In genomic region chr11:87455180-87455579, GRCh38 we compare ENCODE assay signal across 19 cellular contexts.
DNase-seq lines count a peak whose midpoint lies in the region; ATAC-seq, FAIRE-seq and TF ChIP-seq lines count a peak whose summit lies in the region.
"Had no signal": no experiment of that assay in that cellular context is flagged by ENCODE, and none has a peak within 500 bp of the region (broad histone marks: within the 10 kb centered on the region; RNA-seq: fewer than 3 reads in every experiment).

No MANE protein-coding gene starts in this region.

- no peak overlapping the region for H3K9ac ChIP-seq in IMR-90 (ENCODE audit: low read depth, low read length)
- H3K9ac ChIP-seq in MM.1S (ENCODE audit: low read length): peak overlapping the region; percentile 41; the same call in 1 of the 2 replicates

- dilution Hi-C loops in IMR-90 (cut with HindIII; ENCODE audit: low sequenced_read_pairs, unreplicated experiment): no loop called here

- H3K27me3 ChIP-seq in IMR-90 (ENCODE audit: control insufficient read depth, insufficient read depth, low read length) (no peaks in the 10 kb centered on the region), MM.1S (replicated peaks; ENCODE audit: insufficient read depth, low read length) (no peaks in the 10 kb centered on the region)

- POLR2A ChIA-PET in IMR-90 (lab: Charles Lee; ENCODE audit: unreplicated experiment) (no interaction called here), OCI-LY7 (lab: Charles Lee) (interaction anchor here (0.6 to 2.7 kb wide), 11 partner anchors 11 to 917 kb away, joined by 3 to 15 read pairs (median 4); no protein-coding TSS in a partner anchor)

- H4K8ac ChIP-seq in IMR-90 (ENCODE audit: low read depth in 2 of 2, low read length in 2 of 2): no peak overlapping the region

- H3K4me3 ChIP-seq in IMR-90 (ENCODE audit: insufficient read depth, low read depth, low read length) (no peak overlapping the region), MM.1S (ENCODE audit: low read length) (no peak overlapping the region), OCI-LY7 (ENCODE audit: low read depth, low read length, poor library complexity, severe bottlenecking) (peak overlapping the region; percentile 55)
- H3K4me3 ChIP-seq: GM12878 had no signal

- CTCF ChIA-PET in IMR-90 (lab: Yijun Ruan, JAX): no interaction called here
- CTCF ChIA-PET in OCI-LY7 (lab: Charles Lee; ENCODE audit: unreplicated experiment): interaction anchor here (1.0 to 1.5 kb wide), 3 partner anchors 34 to 102 kb away, joined by 3 to 11 read pairs (median 4); no protein-coding TSS in a partner anchor

- H2BK20ac ChIP-seq in IMR-90 (ENCODE audit: low read depth, low read length): no peak overlapping the region; the same call in none of the 2 replicates

- no peak overlapping the region for H3K14ac ChIP-seq in IMR-90 (replicated peaks; ENCODE audit: low read depth, low read length)

- no CpG with 5 or more reads among the region's 3 CpGs for WGBS in IMR-90 (ENCODE audit: extremely low coverage in 2 of 2, insufficient read length in 1 of 2), 2 experiments

- no peak overlapping the region for H2BK15ac ChIP-seq in IMR-90 (ENCODE audit: low read depth, low read length)

- TF ChIP-seq CTCF in IMR-90 (conservative IDR thresholded peaks at IDR 0.05; ENCODE audit: low read depth, low read length) (no peak), MM.1S (IDR thresholded peaks at IDR 0.05; ENCODE audit: low read length) (no peak), OCI-LY7 (conservative IDR thresholded peaks at IDR 0.05; ENCODE audit: low read length) (no peak)

- no peak for DNase-seq in IMR-90
- no peak for DNase-seq in MM.1S
- peak; percentile 52 for DNase-seq in OCI-LY7 (ENCODE audit: low spot score)
- no peak for DNase-seq in CD1c-positive myeloid dendritic cell (ENCODE audit: extremely low spot score)
- DNase-seq in urothelium cell line (ENCODE audit: low spot score): no peak
- DNase-seq: C1 segment of cervical spinal cord; Caco-2; CD4-positive, CD25-positive, alpha-beta regulatory T cell; CD8-positive, alpha-beta T cell; DMS153; DND-41; EL; GDM1; H7; HCEC 1CT had no signal

- no peak overlapping the region for H3K23ac ChIP-seq in IMR-90 (ENCODE audit: low read depth, low read length)

- no peak overlapping the region; the same call in 1 of the 2 replicates for H3K4ac ChIP-seq in IMR-90 (ENCODE audit: low read depth, low read length)

- H3K27ac ChIP-seq in IMR-90 (ENCODE audit: insufficient read depth, low read length): no peak overlapping the region
- H3K27ac ChIP-seq in MM.1S (ENCODE audit: low read length): peak overlapping the region; percentile 93; the same call in 1 of the 2 replicates
- peak overlapping the region; percentile 96 for H3K27ac ChIP-seq in OCI-LY7 (ENCODE audit: low read depth, low read length, poor library complexity, severe bottlenecking)

- H3K56ac ChIP-seq in IMR-90 (ENCODE audit: extremely low read depth, insufficient read depth, low read length): no peak overlapping the region

- H4K20me1 ChIP-seq in IMR-90 (ENCODE audit: insufficient read depth, low read length) (no peaks in the 10 kb centered on the region), MM.1S (ENCODE audit: insufficient read depth, low read length) (no peaks in the 10 kb centered on the region), OCI-LY7 (ENCODE audit: insufficient read depth, low read length) (no peaks in the 10 kb centered on the region)

- H3K4me1 ChIP-seq in IMR-90 (ENCODE audit: control insufficient read depth, insufficient read depth, low read length) (peaks cover 3% of the 10 kb centered on the region), MM.1S (ENCODE audit: low read length) (peaks cover 31% of the 10 kb centered on the region), OCI-LY7 (ENCODE audit: insufficient read depth, low read length, poor library complexity, severe bottlenecking) (peaks cover 83% of the 10 kb centered on the region)
- H3K4me1 ChIP-seq: Caco-2 had no signal

- H3F3A ChIP-seq in MM.1S (ENCODE audit: insufficient read depth, low read length): peaks cover 17% of the 10 kb centered on the region

- BruUV-seq in IMR-90 (replicated peaks; lab: Mats Ljungman, UMichigan) (no TSS peak), OCI-LY7 (replicated peaks; lab: Mats Ljungman, UMichigan) (no TSS peak)

- H3K9me1 ChIP-seq in IMR-90 (ENCODE audit: insufficient read depth, low read length): peaks cover 11% of the 10 kb centered on the region; the same call in 1 of the 2 replicates

- H3K79me2 ChIP-seq in MM.1S (ENCODE audit: low read length): no peaks in the 10 kb centered on the region
- peaks cover 16% of the 10 kb centered on the region; the same call in 1 of the 2 replicates for H3K79me2 ChIP-seq in OCI-LY7 (ENCODE audit: insufficient read depth, low read depth, low read length)

- no peak overlapping the region for H4K5ac ChIP-seq in IMR-90 (ENCODE audit: low read depth, low read length)

- H3K9me3 ChIP-seq in IMR-90 (ENCODE audit: control insufficient read depth, insufficient read depth, low read length): no peaks in the 10 kb centered on the region
- no peaks in the 10 kb centered on the region for H3K9me3 ChIP-seq in MM.1S (replicated peaks; ENCODE audit: insufficient read depth, low read length)
- no peaks in the 10 kb centered on the region; the same call in 1 of the 2 replicates for H3K9me3 ChIP-seq in OCI-LY7 (ENCODE audit: low read length)
- H3K9me3 ChIP-seq: Caco-2 had no signal

- H2AK9ac ChIP-seq in IMR-90 (replicated peaks; ENCODE audit: low read depth, low read length, poor library complexity): no peak overlapping the region

- ATAC-seq in IMR-90 (ENCODE audit: low read depth) (no peak), HG03521 (IDR thresholded peaks at IDR 0.05; ENCODE audit: unreplicated experiment) (no peak)
- ATAC-seq: CD8-positive, alpha-beta T cell; GM12878 had no signal

- no peak overlapping the region for H2AK5ac ChIP-seq in IMR-90 (ENCODE audit: low read depth, low read length)

- intact Hi-C loops in IMR-90 (cut with micrococcal nuclease) (no loop called here), OCI-LY7 (cut with micrococcal nuclease; ENCODE audit: unreplicated experiment) (loop anchor here (2.0 kb wide), 2 partner anchors 34 to 158 kb away; no protein-coding TSS in a partner anchor)

- no peak overlapping the region for H2BK120ac ChIP-seq in IMR-90 (ENCODE audit: low read depth, low read length)

- H3K4me2 ChIP-seq in IMR-90 (ENCODE audit: low read depth, low read length): no peak overlapping the region
- H3K4me2 ChIP-seq in MM.1S (ENCODE audit: low read depth, low read length): peak overlapping the region; percentile 89
- peak overlapping the region; percentile 82 for H3K4me2 ChIP-seq in OCI-LY7 (ENCODE audit: low read length)

- TF ChIP-seq POLR2A in IMR-90 (IDR thresholded peaks at IDR 0.05; ENCODE audit: low read depth, low read length): no peak

- TF ChIP-seq RAD21 in IMR-90 (IDR thresholded peaks at IDR 0.05; ENCODE audit: low read length): no peak

- H4K91ac ChIP-seq in IMR-90 (ENCODE audit: insufficient read depth, low read depth, low read length): peak overlapping the region; percentile 35; the same call in 1 of the 2 replicates

- no peak for FAIRE-seq in urothelium cell line (lab: Jason Lieb, UNC)
- FAIRE-seq: GM12878, GM18507, H1 had no signal

- no peak overlapping the region for H2AFZ ChIP-seq in IMR-90 (replicated peaks; ENCODE audit: low read length, poor library complexity)
- H2AFZ ChIP-seq in MM.1S (ENCODE audit: low read length): peak overlapping the region; percentile 9; the same call in 1 of the 2 replicates
- H2AFZ ChIP-seq in OCI-LY7 (ENCODE audit: low read length): peak overlapping the region; percentile 28; the same call in 1 of the 2 replicates

- H3K36me3 ChIP-seq in IMR-90 (ENCODE audit: control insufficient read depth, insufficient read depth, low read length): no peaks in the 10 kb centered on the region
- H3K36me3 ChIP-seq in MM.1S (replicated peaks; ENCODE audit: insufficient read depth, low read length): no peaks in the 10 kb centered on the region
- peaks cover 13% of the 10 kb centered on the region for H3K36me3 ChIP-seq in OCI-LY7 (ENCODE audit: insufficient read depth, low read length)

- no peak overlapping the region for H3K18ac ChIP-seq in IMR-90 (ENCODE audit: low read depth, low read length)

- no peak overlapping the region for H2BK5ac ChIP-seq in IMR-90 (ENCODE audit: low read depth, low read length, poor library complexity, severe bottlenecking)

- in situ Hi-C loops in IMR-90 (cut with MboI; ENCODE audit: low sequenced_read_pairs): no loop called here

- no peaks in the 10 kb centered on the region for H3K79me1 ChIP-seq in IMR-90 (ENCODE audit: low read depth in 1 of 2, low read length in 2 of 2)

- no peaks in the 10 kb centered on the region for H3K9me2 ChIP-seq in MM.1S (replicated peaks; ENCODE audit: insufficient read depth, low read length)
- no peaks in the 10 kb centered on the region for H3K9me2 ChIP-seq in OCI-LY7 (ENCODE audit: insufficient read depth, low read length)

TF ChIP-seq in IMR-90, 13 proteins besides CTCF, POLR2A, EP300 and RAD21:
- TF ChIP-seq FOS (IDR thresholded peaks at IDR 0.05; ENCODE audit: low read depth, low read length) (no peak), NFE2L2 (IDR thresholded peaks at IDR 0.05; ENCODE audit: low read depth, low read length) (no peak), BHLHE40 (IDR thresholded peaks at IDR 0.05; ENCODE audit: low read depth, low read length) (no peak), ELK1 (IDR thresholded peaks at IDR 0.05; ENCODE audit: borderline replicate concordance, low read depth, low read length) (no peak), CHD1 (IDR thresholded peaks at IDR 0.05; ENCODE audit: low read depth, low read length) (no peak), CEBPB (IDR thresholded peaks at IDR 0.05; ENCODE audit: low read depth, low read length) (no peak), USF2 (IDR thresholded peaks at IDR 0.05; ENCODE audit: low read depth, low read length) (no peak), RCOR1 (IDR thresholded peaks at IDR 0.05; ENCODE audit: insufficient replicate concordance, low read length) (no peak)
